In the genomic region with DNA sequence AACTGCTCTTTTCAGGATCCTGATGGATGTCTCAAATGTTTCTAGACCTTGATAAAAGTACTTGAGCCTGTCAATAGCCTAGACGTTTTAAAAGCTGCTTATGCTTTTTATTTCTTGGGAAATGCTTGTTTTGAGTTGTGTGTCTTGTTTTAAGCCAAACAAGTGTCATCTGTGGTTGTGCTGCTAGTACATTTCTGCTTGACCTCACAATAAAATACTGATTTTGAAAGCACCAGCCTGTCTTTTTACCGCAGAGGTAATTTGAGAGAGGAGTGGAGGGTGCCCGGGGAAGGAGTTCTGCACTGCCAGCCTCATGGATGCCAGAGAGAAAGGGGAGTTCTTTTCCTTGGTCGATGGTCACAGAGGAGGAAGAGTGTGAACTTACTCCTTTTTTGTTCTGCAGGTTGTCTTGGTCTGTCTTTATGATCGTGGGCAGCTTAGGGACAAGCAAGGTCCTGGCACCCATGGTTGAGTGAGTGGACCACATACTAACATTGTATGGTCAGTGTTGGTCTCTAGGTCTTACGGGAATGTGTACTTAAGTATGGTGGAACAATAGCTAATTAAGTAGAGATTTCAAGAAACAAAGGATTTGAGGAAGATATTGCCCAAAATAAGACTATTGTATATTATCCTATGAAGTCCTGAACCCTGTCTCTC, we compare ENCODE assay signal across 11 cellular contexts.
DNase-seq lines count a peak whose midpoint lies in the region; ATAC-seq and TF ChIP-seq lines count a peak whose summit lies in the region.
"Had no signal": no experiment of that assay in that cellular context is flagged by ENCODE, and none has a peak within 500 bp of the region (broad histone marks: within the 10 kb centered on the region; RNA-seq: fewer than 3 reads in every experiment).

No MANE protein-coding gene starts in this region.

- H3K9me3 ChIP-seq in right cardiac atrium (ENCODE audit: control insufficient read depth, low read length) (no peaks in the 10 kb centered on the region), HAP-1 (no peaks in the 10 kb centered on the region)
- H3K9me3 ChIP-seq: mucosa of descending colon had no signal

- H3K4me3 Mint-ChIP-seq in GM23338: no peak overlapping the region

- ATAC-seq in GM23338: no peak; the same call in 2 of the 3 replicates
- ATAC-seq in right cardiac atrium: no peak
- ATAC-seq in GM18505 (IDR thresholded peaks at IDR 0.05; ENCODE audit: unreplicated experiment): no peak
- ATAC-seq in GM21528 (IDR thresholded peaks at IDR 0.05; ENCODE audit: low FRiP score, unreplicated experiment): no peak
- no peak for ATAC-seq in HG02973 (IDR thresholded peaks at IDR 0.05; ENCODE audit: unreplicated experiment)

- H3F3A ChIP-seq in GM23338 (replicated peaks; ENCODE audit: low read depth): no peaks in the 10 kb centered on the region

- WGBS in right cardiac atrium: 71% methylated on average over 6 of the region's 6 CpGs

- H3K9me3 Mint-ChIP-seq in GM23338: no peaks in the 10 kb centered on the region; the same call in 2 of the 3 replicates

- H3K4me3 ChIP-seq in GM23338 (no peak overlapping the region), right cardiac atrium (ENCODE audit: low read length) (no peak overlapping the region), HAP-1 (no peak overlapping the region)
- H3K4me3 ChIP-seq: mucosa of descending colon had no signal

- H3K36me3 ChIP-seq in GM23338 (ENCODE audit: insufficient read depth) (no peaks in the 10 kb centered on the region), HAP-1 (replicated peaks) (no peaks in the 10 kb centered on the region)
- H3K36me3 ChIP-seq: WERI-Rb-1 had no signal

- peaks cover 97% of the 10 kb centered on the region for H3K79me2 ChIP-seq in GM23338 (replicated peaks; ENCODE audit: insufficient read depth)

- H3K36me3 Mint-ChIP-seq in GM23338 (ENCODE audit: low read depth): no peaks in the 10 kb centered on the region

- H3K4me1 Mint-ChIP-seq in GM23338: peaks cover 57% of the 10 kb centered on the region

- DNase-seq in GM23338 (ENCODE audit: low spot score): no peak
- peak; percentile 37 for DNase-seq in SK-MEL-5 (ENCODE audit: low read depth, low spot score)
- no peak for DNase-seq in right cardiac atrium
- peak; percentile 72 for DNase-seq in renal cortical epithelial cell (ENCODE audit: low read depth)
- DNase-seq in HAP-1 (ENCODE audit: low spot score in 2 of 2): no peak
- DNase-seq: NCI-H1092 treated with DMSO at 0.1 percent for 48 hours, WERI-Rb-1 had no signal

- no peak overlapping the region for H3K27ac Mint-ChIP-seq in GM23338

- peaks cover 36% of the 10 kb centered on the region for H4K20me1 ChIP-seq in GM23338 (replicated peaks; ENCODE audit: insufficient read depth)

- H3K4me2 ChIP-seq in GM23338: peak overlapping the region; percentile 0; the same call in 1 of the 2 replicates

- H3K4me1 ChIP-seq in GM23338 (ENCODE audit: insufficient read depth) (peaks cover 53% of the 10 kb centered on the region), right cardiac atrium (ENCODE audit: control insufficient read depth, insufficient read depth, low read length) (peaks cover 15% of the 10 kb centered on the region), HAP-1 (peaks cover 8% of the 10 kb centered on the region)

- TF ChIP-seq CTCF in GM23338 (conservative IDR thresholded peaks at IDR 0.05; ENCODE audit: low read depth in 2 of 2): no peak

- TF ChIP-seq POLR2A in GM18505 (IDR thresholded peaks at IDR 0.05; ENCODE audit: borderline replicate concordance, extremely low read depth, insufficient read depth, insufficient read length): no peak

- no peak overlapping the region for H2AFZ ChIP-seq in GM23338

- H3K27me3 ChIP-seq in GM23338 (ENCODE audit: insufficient read depth) (no peaks in the 10 kb centered on the region), right cardiac atrium (ENCODE audit: control insufficient read depth, insufficient read depth) (no peaks in the 10 kb centered on the region), HAP-1 (ENCODE audit: low read depth) (no peaks in the 10 kb centered on the region)

- peaks cover 3% of the 10 kb centered on the region for H3K27me3 Mint-ChIP-seq in GM23338 (ENCODE audit: insufficient read depth, low read depth, poor library complexity)

- peak overlapping the region; percentile 53; the same call in 1 of the 2 replicates for H3K27ac ChIP-seq in GM23338 (ENCODE audit: low read depth)
- H3K27ac ChIP-seq in right cardiac atrium (ENCODE audit: low read length): peak overlapping the region; percentile 15
- H3K27ac ChIP-seq: WERI-Rb-1 had no signal

- no peaks in the 10 kb centered on the region for H3K9me2 ChIP-seq in GM23338 (ENCODE audit: insufficient read depth)

- intact Hi-C loops in right cardiac atrium (cut with DNase I): loop anchor here in 1 of 4 donors (10.0 kb wide), 1 partner anchor 61 kb away; no protein-coding TSS in a partner anchor

- in situ Hi-C loops in SK-MEL-5 (cut with HindIII; ENCODE audit: low pct_unique_long_range_greater_than_20kb, low sequenced_read_pairs): no loop called here
- in situ Hi-C loops in HAP-1 (cut with MboI; ENCODE audit: low sequenced_read_pairs): no loop called here

TF ChIP-seq in GM23338, 12 proteins besides CTCF, POLR2A, EP300 and RAD21:
- no peak for TF ChIP-seq REST (IDR thresholded peaks at IDR 0.05; ENCODE audit: unreplicated experiment)
- no peak for TF ChIP-seq ZNF331 (CRISPR knock-in tag; IDR thresholded peaks at IDR 0.05; ENCODE audit: low read depth)
- no peak for TF ChIP-seq NANOG (IDR thresholded peaks at IDR 0.05; ENCODE audit: borderline replicate concordance)
- TF ChIP-seq, protein P1, sequence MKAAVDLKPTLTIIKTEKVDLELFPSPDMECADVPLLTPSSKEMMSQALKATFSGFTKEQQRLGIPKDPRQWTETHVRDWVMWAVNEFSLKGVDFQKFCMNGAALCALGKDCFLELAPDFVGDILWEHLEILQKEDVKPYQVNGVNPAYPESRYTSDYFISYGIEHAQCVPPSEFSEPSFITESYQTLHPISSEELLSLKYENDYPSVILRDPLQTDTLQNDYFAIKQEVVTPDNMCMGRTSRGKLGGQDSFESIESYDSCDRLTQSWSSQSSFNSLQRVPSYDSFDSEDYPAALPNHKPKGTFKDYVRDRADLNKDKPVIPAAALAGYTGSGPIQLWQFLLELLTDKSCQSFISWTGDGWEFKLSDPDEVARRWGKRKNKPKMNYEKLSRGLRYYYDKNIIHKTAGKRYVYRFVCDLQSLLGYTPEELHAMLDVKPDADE (IDR thresholded peaks at IDR 0.05): no peak
- TF ChIP-seq EZH2 (IDR thresholded peaks at IDR 0.05; ENCODE audit: low read depth, unreplicated experiment): no peak
- no peak for TF ChIP-seq CREB1 (CRISPR knock-in tag; IDR thresholded peaks at IDR 0.05; ENCODE audit: low read depth)
- TF ChIP-seq POLR2AphosphoS5 (IDR thresholded peaks at IDR 0.05; ENCODE audit: low read depth): no peak
- TF ChIP-seq JUNB (IDR thresholded peaks at IDR 0.05; ENCODE audit: unreplicated experiment): no peak
- no peak for TF ChIP-seq ZNF114 (CRISPR knock-in tag; IDR thresholded peaks at IDR 0.05)
- TF ChIP-seq STAT1 (IDR thresholded peaks at IDR 0.05; ENCODE audit: unreplicated experiment): no peak

Comparison
In these comparisons a context has a peak if more than half of its experiments do, and no peak if none do; other contexts are left out.
1. DNase-seq: peak in SK-MEL-5 (single experiment) and renal cortical epithelial cell (single experiment); none in GM23338 (single experiment), right cardiac atrium (0 of 3) and HAP-1 (0 of 2).